Comparison of ENCODE assay signal across 1 cellular context in genomic region chr6:3457710-3458605, GRCh38.
A peak's percentile ranks its signal among the peaks of the same experiment; 100 is the strongest.
TF ChIP-seq lines count a peak whose summit lies in the region.

No MANE protein-coding gene starts in this region.

TF ChIP-seq in HEK293, 187 proteins besides CTCF, POLR2A, EP300 and RAD21 (continued from another document and continues in another):
- TF ChIP-seq, protein P1, sequence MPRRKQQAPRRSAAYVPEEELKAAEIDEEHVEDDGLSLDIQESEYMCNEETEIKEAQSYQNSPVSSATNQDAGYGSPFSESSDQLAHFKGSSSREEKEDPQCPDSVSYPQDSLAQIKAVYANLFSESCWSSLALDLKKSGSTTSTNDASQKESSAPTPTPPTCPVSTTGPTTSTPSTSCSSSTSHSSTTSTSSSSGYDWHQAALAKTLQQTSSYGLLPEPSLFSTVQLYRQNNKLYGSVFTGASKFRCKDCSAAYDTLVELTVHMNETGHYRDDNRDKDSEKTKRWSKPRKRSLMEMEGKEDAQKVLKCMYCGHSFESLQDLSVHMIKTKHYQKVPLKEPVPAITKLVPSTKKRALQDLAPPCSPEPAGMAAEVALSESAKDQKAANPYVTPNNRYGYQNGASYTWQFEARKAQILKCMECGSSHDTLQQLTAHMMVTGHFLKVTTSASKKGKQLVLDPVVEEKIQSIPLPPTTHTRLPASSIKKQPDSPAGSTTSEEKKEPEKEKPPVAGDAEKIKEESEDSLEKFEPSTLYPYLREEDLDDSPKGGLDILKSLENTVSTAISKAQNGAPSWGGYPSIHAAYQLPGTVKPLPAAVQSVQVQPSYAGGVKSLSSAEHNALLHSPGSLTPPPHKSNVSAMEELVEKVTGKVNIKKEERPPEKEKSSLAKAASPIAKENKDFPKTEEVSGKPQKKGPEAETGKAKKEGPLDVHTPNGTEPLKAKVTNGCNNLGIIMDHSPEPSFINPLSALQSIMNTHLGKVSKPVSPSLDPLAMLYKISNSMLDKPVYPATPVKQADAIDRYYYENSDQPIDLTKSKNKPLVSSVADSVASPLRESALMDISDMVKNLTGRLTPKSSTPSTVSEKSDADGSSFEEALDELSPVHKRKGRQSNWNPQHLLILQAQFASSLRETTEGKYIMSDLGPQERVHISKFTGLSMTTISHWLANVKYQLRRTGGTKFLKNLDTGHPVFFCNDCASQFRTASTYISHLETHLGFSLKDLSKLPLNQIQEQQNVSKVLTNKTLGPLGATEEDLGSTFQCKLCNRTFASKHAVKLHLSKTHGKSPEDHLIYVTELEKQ (tag by site-specific recombination; IDR thresholded peaks at IDR 0.05; ENCODE audit: borderline replicate concordance) = no peak
- TF ChIP-seq PRDM10 (tag by site-specific recombination; IDR thresholded peaks at IDR 0.05) (peak; percentile 70), ZNF10 (tag by site-specific recombination; IDR thresholded peaks at IDR 0.05) (no peak), ZNF335 (tag by site-specific recombination; conservative IDR thresholded peaks at IDR 0.05) (peak; percentile 94), ZNF132 (tag by site-specific recombination; IDR thresholded peaks at IDR 0.05; ENCODE audit: borderline replicate concordance) (no peak), KLF17 (tag by site-specific recombination; IDR thresholded peaks at IDR 0.05) (peak; percentile 36; the same call in 1 of the 2 replicates), MEIS1 (CRISPR knock-in tag; IDR thresholded peaks at IDR 0.05; ENCODE audit: borderline replicate concordance) (no peak), KLF1 (tag by site-specific recombination; IDR thresholded peaks at IDR 0.05) (0 out of 2 replicates have a peak, but pooled peaks have one; percentile 8), ZNF24 (tag by site-specific recombination; IDR thresholded peaks at IDR 0.05) (no peak), ZBTB8A (tag by site-specific recombination; IDR thresholded peaks at IDR 0.05) (no peak), ZNF2 (tag by site-specific recombination; IDR thresholded peaks at IDR 0.05) (no peak), ZNF585B (tag by site-specific recombination; IDR thresholded peaks at IDR 0.05) (no peak), ZFHX2 (tag by site-specific recombination; conservative IDR thresholded peaks at IDR 0.05) (no peak; the same call in 1 of the 2 replicates), ZNF433 (tag by site-specific recombination; IDR thresholded peaks at IDR 0.05; ENCODE audit: low read depth) (no peak), ZNF324 (tag by site-specific recombination; IDR thresholded peaks at IDR 0.05) (no peak), SCRT1 (tag by site-specific recombination; IDR thresholded peaks at IDR 0.05; ENCODE audit: borderline replicate concordance) (no peak), HOXC10 (CRISPR knock-in tag; IDR thresholded peaks at IDR 0.05) (no peak), ZNF530 (tag by site-specific recombination; IDR thresholded peaks at IDR 0.05; ENCODE audit: low read depth) (no peak)
- TF ChIP-seq, protein P2, sequence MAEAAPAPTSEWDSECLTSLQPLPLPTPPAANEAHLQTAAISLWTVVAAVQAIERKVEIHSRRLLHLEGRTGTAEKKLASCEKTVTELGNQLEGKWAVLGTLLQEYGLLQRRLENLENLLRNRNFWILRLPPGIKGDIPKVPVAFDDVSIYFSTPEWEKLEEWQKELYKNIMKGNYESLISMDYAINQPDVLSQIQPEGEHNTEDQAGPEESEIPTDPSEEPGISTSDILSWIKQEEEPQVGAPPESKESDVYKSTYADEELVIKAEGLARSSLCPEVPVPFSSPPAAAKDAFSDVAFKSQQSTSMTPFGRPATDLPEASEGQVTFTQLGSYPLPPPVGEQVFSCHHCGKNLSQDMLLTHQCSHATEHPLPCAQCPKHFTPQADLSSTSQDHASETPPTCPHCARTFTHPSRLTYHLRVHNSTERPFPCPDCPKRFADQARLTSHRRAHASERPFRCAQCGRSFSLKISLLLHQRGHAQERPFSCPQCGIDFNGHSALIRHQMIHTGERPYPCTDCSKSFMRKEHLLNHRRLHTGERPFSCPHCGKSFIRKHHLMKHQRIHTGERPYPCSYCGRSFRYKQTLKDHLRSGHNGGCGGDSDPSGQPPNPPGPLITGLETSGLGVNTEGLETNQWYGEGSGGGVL (tag by site-specific recombination; IDR thresholded peaks at IDR 0.05) = peak; percentile 25
- TF ChIP-seq, protein P3, sequence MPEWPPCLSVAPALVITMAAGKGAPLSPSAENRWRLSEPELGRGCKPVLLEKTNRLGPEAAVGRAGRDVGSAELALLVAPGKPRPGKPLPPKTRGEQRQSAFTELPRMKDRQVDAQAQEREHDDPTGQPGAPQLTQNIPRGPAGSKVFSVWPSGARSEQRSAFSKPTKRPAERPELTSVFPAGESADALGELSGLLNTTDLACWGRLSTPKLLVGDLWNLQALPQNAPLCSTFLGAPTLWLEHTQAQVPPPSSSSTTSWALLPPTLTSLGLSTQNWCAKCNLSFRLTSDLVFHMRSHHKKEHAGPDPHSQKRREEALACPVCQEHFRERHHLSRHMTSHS (tag by site-specific recombination; IDR thresholded peaks at IDR 0.05) = no peak
- TF ChIP-seq, protein P4, sequence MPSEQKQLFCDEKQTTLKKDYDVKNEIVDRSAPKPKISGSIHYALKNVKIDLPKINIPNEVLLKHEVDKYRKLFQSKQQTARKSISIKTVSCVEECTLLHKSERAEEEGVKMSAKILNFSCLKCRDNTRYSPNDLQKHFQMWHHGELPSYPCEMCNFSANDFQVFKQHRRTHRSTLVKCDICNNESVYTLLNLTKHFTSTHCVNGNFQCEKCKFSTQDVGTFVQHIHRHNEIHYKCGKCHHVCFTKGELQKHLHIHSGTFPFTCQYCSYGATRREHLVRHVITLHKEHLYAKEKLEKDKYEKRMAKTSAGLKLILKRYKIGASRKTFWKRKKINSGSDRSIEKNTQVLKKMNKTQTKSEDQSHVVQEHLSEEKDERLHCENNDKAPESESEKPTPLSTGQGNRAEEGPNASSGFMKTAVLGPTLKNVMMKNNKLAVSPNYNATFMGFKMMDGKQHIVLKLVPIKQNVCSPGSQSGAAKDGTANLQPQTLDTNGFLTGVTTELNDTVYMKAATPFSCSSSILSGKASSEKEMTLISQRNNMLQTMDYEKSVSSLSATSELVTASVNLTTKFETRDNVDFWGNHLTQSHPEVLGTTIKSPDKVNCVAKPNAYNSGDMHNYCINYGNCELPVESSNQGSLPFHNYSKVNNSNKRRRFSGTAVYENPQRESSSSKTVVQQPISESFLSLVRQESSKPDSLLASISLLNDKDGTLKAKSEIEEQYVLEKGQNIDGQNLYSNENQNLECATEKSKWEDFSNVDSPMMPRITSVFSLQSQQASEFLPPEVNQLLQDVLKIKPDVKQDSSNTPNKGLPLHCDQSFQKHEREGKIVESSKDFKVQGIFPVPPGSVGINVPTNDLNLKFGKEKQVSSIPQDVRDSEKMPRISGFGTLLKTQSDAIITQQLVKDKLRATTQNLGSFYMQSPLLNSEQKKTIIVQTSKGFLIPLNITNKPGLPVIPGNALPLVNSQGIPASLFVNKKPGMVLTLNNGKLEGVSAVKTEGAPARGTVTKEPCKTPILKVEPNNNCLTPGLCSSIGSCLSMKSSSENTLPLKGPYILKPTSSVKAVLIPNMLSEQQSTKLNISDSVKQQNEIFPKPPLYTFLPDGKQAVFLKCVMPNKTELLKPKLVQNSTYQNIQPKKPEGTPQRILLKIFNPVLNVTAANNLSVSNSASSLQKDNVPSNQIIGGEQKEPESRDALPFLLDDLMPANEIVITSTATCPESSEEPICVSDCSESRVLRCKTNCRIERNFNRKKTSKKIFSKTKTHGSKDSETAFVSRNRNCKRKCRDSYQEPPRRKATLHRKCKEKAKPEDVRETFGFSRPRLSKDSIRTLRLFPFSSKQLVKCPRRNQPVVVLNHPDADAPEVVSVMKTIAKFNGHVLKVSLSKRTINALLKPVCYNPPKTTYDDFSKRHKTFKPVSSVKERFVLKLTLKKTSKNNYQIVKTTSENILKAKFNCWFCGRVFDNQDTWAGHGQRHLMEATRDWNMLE (tag by site-specific recombination; conservative IDR thresholded peaks at IDR 0.05; ENCODE audit: low read depth) = no peak
- TF ChIP-seq, protein P5, sequence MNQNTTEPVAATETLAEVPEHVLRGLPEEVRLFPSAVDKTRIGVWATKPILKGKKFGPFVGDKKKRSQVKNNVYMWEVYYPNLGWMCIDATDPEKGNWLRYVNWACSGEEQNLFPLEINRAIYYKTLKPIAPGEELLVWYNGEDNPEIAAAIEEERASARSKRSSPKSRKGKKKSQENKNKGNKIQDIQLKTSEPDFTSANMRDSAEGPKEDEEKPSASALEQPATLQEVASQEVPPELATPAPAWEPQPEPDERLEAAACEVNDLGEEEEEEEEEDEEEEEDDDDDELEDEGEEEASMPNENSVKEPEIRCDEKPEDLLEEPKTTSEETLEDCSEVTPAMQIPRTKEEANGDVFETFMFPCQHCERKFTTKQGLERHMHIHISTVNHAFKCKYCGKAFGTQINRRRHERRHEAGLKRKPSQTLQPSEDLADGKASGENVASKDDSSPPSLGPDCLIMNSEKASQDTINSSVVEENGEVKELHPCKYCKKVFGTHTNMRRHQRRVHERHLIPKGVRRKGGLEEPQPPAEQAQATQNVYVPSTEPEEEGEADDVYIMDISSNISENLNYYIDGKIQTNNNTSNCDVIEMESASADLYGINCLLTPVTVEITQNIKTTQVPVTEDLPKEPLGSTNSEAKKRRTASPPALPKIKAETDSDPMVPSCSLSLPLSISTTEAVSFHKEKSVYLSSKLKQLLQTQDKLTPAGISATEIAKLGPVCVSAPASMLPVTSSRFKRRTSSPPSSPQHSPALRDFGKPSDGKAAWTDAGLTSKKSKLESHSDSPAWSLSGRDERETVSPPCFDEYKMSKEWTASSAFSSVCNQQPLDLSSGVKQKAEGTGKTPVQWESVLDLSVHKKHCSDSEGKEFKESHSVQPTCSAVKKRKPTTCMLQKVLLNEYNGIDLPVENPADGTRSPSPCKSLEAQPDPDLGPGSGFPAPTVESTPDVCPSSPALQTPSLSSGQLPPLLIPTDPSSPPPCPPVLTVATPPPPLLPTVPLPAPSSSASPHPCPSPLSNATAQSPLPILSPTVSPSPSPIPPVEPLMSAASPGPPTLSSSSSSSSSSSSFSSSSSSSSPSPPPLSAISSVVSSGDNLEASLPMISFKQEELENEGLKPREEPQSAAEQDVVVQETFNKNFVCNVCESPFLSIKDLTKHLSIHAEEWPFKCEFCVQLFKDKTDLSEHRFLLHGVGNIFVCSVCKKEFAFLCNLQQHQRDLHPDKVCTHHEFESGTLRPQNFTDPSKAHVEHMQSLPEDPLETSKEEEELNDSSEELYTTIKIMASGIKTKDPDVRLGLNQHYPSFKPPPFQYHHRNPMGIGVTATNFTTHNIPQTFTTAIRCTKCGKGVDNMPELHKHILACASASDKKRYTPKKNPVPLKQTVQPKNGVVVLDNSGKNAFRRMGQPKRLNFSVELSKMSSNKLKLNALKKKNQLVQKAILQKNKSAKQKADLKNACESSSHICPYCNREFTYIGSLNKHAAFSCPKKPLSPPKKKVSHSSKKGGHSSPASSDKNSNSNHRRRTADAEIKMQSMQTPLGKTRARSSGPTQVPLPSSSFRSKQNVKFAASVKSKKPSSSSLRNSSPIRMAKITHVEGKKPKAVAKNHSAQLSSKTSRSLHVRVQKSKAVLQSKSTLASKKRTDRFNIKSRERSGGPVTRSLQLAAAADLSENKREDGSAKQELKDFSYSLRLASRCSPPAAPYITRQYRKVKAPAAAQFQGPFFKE (tag by site-specific recombination; IDR thresholded peaks at IDR 0.05; ENCODE audit: borderline replicate concordance) = no peak
- TF ChIP-seq, protein P6, sequence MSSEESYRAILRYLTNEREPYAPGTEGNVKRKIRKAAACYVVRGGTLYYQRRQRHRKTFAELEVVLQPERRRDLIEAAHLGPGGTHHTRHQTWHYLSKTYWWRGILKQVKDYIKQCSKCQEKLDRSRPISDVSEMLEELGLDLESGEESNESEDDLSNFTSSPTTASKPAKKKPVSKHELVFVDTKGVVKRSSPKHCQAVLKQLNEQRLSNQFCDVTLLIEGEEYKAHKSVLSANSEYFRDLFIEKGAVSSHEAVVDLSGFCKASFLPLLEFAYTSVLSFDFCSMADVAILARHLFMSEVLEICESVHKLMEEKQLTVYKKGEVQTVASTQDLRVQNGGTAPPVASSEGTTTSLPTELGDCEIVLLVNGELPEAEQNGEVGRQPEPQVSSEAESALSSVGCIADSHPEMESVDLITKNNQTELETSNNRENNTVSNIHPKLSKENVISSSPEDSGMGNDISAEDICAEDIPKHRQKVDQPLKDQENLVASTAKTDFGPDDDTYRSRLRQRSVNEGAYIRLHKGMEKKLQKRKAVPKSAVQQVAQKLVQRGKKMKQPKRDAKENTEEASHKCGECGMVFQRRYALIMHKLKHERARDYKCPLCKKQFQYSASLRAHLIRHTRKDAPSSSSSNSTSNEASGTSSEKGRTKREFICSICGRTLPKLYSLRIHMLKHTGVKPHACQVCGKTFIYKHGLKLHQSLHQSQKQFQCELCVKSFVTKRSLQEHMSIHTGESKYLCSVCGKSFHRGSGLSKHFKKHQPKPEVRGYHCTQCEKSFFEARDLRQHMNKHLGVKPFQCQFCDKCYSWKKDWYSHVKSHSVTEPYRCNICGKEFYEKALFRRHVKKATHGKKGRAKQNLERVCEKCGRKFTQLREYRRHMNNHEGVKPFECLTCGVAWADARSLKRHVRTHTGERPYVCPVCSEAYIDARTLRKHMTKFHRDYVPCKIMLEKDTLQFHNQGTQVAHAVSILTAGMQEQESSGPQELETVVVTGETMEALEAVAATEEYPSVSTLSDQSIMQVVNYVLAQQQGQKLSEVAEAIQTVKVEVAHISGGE (tag by site-specific recombination; conservative IDR thresholded peaks at IDR 0.05; ENCODE audit: low read depth) = no peak
